1 cellular context compared by ENCODE assay signal in genomic region chr18:7038330-7038846, GRCh38.
TF ChIP-seq lines count a peak whose summit lies in the region.

No MANE protein-coding gene starts in this region.

TF ChIP-seq in GM23338, 12 proteins besides CTCF, POLR2A, EP300 and RAD21 (continued from another document):
- TF ChIP-seq REST (IDR thresholded peaks at IDR 0.05; ENCODE audit: unreplicated experiment): no peak
- no peak for TF ChIP-seq CREB1 (CRISPR knock-in tag; IDR thresholded peaks at IDR 0.05; ENCODE audit: low read depth)
- no peak for TF ChIP-seq STAT1 (IDR thresholded peaks at IDR 0.05; ENCODE audit: unreplicated experiment)
- no peak for TF ChIP-seq POLR2AphosphoS5 (IDR thresholded peaks at IDR 0.05; ENCODE audit: low read depth)
- TF ChIP-seq ZNF331 (CRISPR knock-in tag; IDR thresholded peaks at IDR 0.05; ENCODE audit: low read depth): no peak
- no peak for TF ChIP-seq EZH2 (IDR thresholded peaks at IDR 0.05; ENCODE audit: low read depth, unreplicated experiment)
- TF ChIP-seq ETS1 (IDR thresholded peaks at IDR 0.05): no peak
- no peak for TF ChIP-seq ZNF114 (CRISPR knock-in tag; IDR thresholded peaks at IDR 0.05)
- no peak for TF ChIP-seq JUNB (IDR thresholded peaks at IDR 0.05; ENCODE audit: unreplicated experiment)
- no peak for TF ChIP-seq ZNF462 (CRISPR knock-in tag; IDR thresholded peaks at IDR 0.05)
- TF ChIP-seq EZH2phosphoT487 (IDR thresholded peaks at IDR 0.05; ENCODE audit: unreplicated experiment): no peak
